In genomic region chr6:14126250-14126649, GRCh38 we compare ENCODE assay signal across 21 cellular contexts. TPM values are rescaled to one million over a fixed set of nuclear protein-coding genes. Genes with fewer than 3 reads are reported as not detected.
DNase-seq lines count a peak whose midpoint lies in the region; ATAC-seq and TF ChIP-seq lines count a peak whose summit lies in the region.
"Had no signal": no experiment of that assay in that cellular context is flagged by ENCODE, and none has a peak within 500 bp of the region (broad histone marks: within the 10 kb centered on the region; RNA-seq: fewer than 3 reads in every experiment).

No MANE protein-coding gene starts in this region.

- no peaks in the 10 kb centered on the region for H4K20me1 ChIP-seq in GM23248 (ENCODE audit: insufficient read depth)

- peaks cover 9% of the 10 kb centered on the region for H3K4me1 ChIP-seq in GM23248 (ENCODE audit: insufficient read depth)
- H3K4me1 ChIP-seq in upper lobe of left lung = peaks cover 3 to 14% (median 12%) of the 10 kb centered on the region in 4 donors
- H3K4me1 ChIP-seq: A549 had no signal

- no peaks in the 10 kb centered on the region for H3K79me2 ChIP-seq in GM23248 (ENCODE audit: insufficient read depth)

- no peak overlapping the region for H3K9ac ChIP-seq in GM23248

- intact Hi-C loops in activated B cell treated with CpG ODN at 0.5 μM for 24 hours (cut with micrococcal nuclease) = no loop called here

- no peaks in the 10 kb centered on the region for H3K27me3 Mint-ChIP-seq in activated B cell treated with CpG ODN at 0.5 μM for 24 hours
- H3K27me3 Mint-ChIP-seq in memory B cell = no peaks in the 10 kb centered on the region

- H3K9me3 ChIP-seq in GM23248 (ENCODE audit: low read depth) = no peaks in the 10 kb centered on the region
- no peaks in the 10 kb centered on the region for H3K9me3 ChIP-seq in upper lobe of left lung
- H3K9me3 ChIP-seq: A549 had no signal

- no peaks in the 10 kb centered on the region for H3F3A ChIP-seq in GM23248 (ENCODE audit: insufficient read depth)

- 24 to 28% methylated on average over 4 of the region's 4 CpGs for WGBS in GM23248 (ENCODE audit: low coverage in 1 of 2, low lambda C conversion rate in 2 of 2, missing lambda C conversion rate in 2 of 2), 2 experiments
- 93 to 95% methylated on average over 4 of the region's 4 CpGs for WGBS in upper lobe of left lung, 2 donors

- POLR2A ChIA-PET in activated B cell treated with CpG ODN at 0.5 μM for 24 hours (lab: Charles Lee) = interaction anchor here (0.8 to 26.2 kb wide), 14 partner anchors 7 to 1417 kb away, joined by 3 to 911 read pairs (median 8); partner anchors contain the start of genes CD83 and JARID2

- H3K4me3 ChIP-seq in GM23248 (no peak overlapping the region), upper lobe of left lung (no peak overlapping the region)
- H3K4me3 ChIP-seq: A549 had no signal

- H3K27me3 ChIP-seq in GM23248 (replicated peaks; ENCODE audit: insufficient read depth) = no peaks in the 10 kb centered on the region
- no peaks in the 10 kb centered on the region for H3K27me3 ChIP-seq in upper lobe of left lung

- H3K27ac Mint-ChIP-seq in activated B cell treated with CpG ODN at 0.5 μM for 24 hours = peak overlapping the region; percentile 56
- peak overlapping the region; percentile 98 for H3K27ac Mint-ChIP-seq in memory B cell

- H3K9me3 Mint-ChIP-seq in activated B cell treated with CpG ODN at 0.5 μM for 24 hours = no peaks in the 10 kb centered on the region
- no peaks in the 10 kb centered on the region for H3K9me3 Mint-ChIP-seq in memory B cell

- H2AFZ ChIP-seq in GM23248 = no peak overlapping the region

- H3K27ac ChIP-seq in GM23248 = no peak overlapping the region
- no peak overlapping the region for H3K27ac ChIP-seq in upper lobe of left lung
- H3K27ac ChIP-seq: A549, C4-2B had no signal

- no peak for ATAC-seq in activated B cell treated with CpG ODN at 0.5 μM for 24 hours (ENCODE audit: low read depth)
- no peak for ATAC-seq in memory B cell (ENCODE audit: low read depth)
- no peak for ATAC-seq in upper lobe of left lung (ENCODE audit: low FRiP score in 2 of 2)
- ATAC-seq in GM18511 (IDR thresholded peaks at IDR 0.05; ENCODE audit: unreplicated experiment) = no peak
- ATAC-seq in GM18858 (IDR thresholded peaks at IDR 0.05; ENCODE audit: unreplicated experiment) = no peak
- ATAC-seq: A549, PC-3 had no signal

- H3K36me3 ChIP-seq in GM23248 (ENCODE audit: low read depth) = no peaks in the 10 kb centered on the region
- no peaks in the 10 kb centered on the region for H3K36me3 ChIP-seq in upper lobe of left lung

- no peak for TF ChIP-seq EP300 in upper lobe of left lung (IDR thresholded peaks at IDR 0.05)

- H3K4me1 Mint-ChIP-seq in activated B cell treated with CpG ODN at 0.5 μM for 24 hours (peaks cover 100% of the 10 kb centered on the region), memory B cell (peaks cover 70% of the 10 kb centered on the region)

- TF ChIP-seq POLR2A in upper lobe of left lung (IDR thresholded peaks at IDR 0.05) = no peak

- CTCF ChIA-PET in activated B cell treated with CpG ODN at 0.5 μM for 24 hours (lab: Charles Lee) = interaction anchor here (0.6 to 5.7 kb wide), 3 partner anchors 18 to 218 kb away, joined by 4 to 40 read pairs (median 8); no protein-coding TSS in a partner anchor

- no peak overlapping the region for H3K4me2 ChIP-seq in GM23248 (ENCODE audit: unreplicated experiment)
- H3K4me2 ChIP-seq: A549 had no signal

- peak; percentile 37 for DNase-seq in Ammon's horn (ENCODE audit: low spot score)
- DNase-seq in GM23248 = peak; percentile 53
- no peak for DNase-seq in activated B cell treated with CpG ODN at 0.5 μM for 24 hours
- no peak for DNase-seq in memory B cell (ENCODE audit: low spot score in 2 of 2)
- no peak for DNase-seq in upper lobe of left lung
- no peak for DNase-seq in SHP77 treated with DMSO at 0.1 percent for 48 hours (lab: John Stamatoyannopoulos, UW)
- DNase-seq: COR-L47, EL, H7, NCI-H146, NCI-H2029 treated with DMSO at 0.1 percent for 48 hours, NCI-H2171 treated with DMSO at 0.1 percent for 48 hours, NCI-H510A treated with DMSO at 0.1 percent for 48 hours, NCI-H82, PC-3, RPMI8226, SIG-M5 had no signal

- H3K4me3 Mint-ChIP-seq in activated B cell treated with CpG ODN at 0.5 μM for 24 hours = peak overlapping the region; percentile 95
- no peak overlapping the region for H3K4me3 Mint-ChIP-seq in memory B cell

- H3K36me3 Mint-ChIP-seq in activated B cell treated with CpG ODN at 0.5 μM for 24 hours (ENCODE audit: low read depth) (peaks cover 97% of the 10 kb centered on the region), memory B cell (peaks cover 24% of the 10 kb centered on the region)

- in situ Hi-C loops in GM23248 (cut with MboI) = no loop called here

- no peaks in the 10 kb centered on the region for H3K9me2 ChIP-seq in GM23248 (ENCODE audit: insufficient read depth)

- TF ChIP-seq CTCF in activated B cell treated with CpG ODN at 0.5 μM for 24 hours (IDR thresholded peaks at IDR 0.05) = no peak
- TF ChIP-seq CTCF in upper lobe of left lung (IDR thresholded peaks at IDR 0.05) = no peak

RNA-seq across cellular contexts. Expression of gene CD83, which starts 8.7 kb away (rescaled TPM):
- total RNA-seq in GM23248 (2014; rRNA removed; shearing (Covaris generic)) = 1.5 and 5.1 TPM in 2 replicates
- polyA plus RNA-seq in GM23248 (2016; fragmentation: Nextera tagmentation; extraction: Ambion mirVana) = 1.1 and 1.2 TPM in 2 replicates
- total RNA-seq in activated B cell treated with CpG ODN at 0.5 μM for 24 hours (483 and 492 TPM in 2 replicates), upper lobe of left lung (10 to 100 TPM; 13.6 to 40.6 (median 21.5) TPM)

Comparison
In these comparisons a context has a peak if more than half of its experiments do, and no peak if none do; other contexts are left out.
1. DNase-seq: peak in Ammon's horn (single experiment) and GM23248 (single experiment); none in activated B cell treated with CpG ODN at 0.5 μM for 24 hours (single experiment), memory B cell (0 of 2), upper lobe of left lung (0 of 2) and SHP77 treated with DMSO at 0.1 percent for 48 hours (single experiment).
2. RNA of gene CD83, which starts 8.7 kb away (total RNA-seq): 483 to 492 TPM in activated B cell treated with CpG ODN at 0.5 μM for 24 hours; 13.6 to 40.6 TPM in upper lobe of left lung and 1.5 to 5.1 TPM in GM23248; every median in the first group is over 10 times any median in the second.